11 cellular contexts compared by ENCODE assay signal in the genomic region with DNA sequence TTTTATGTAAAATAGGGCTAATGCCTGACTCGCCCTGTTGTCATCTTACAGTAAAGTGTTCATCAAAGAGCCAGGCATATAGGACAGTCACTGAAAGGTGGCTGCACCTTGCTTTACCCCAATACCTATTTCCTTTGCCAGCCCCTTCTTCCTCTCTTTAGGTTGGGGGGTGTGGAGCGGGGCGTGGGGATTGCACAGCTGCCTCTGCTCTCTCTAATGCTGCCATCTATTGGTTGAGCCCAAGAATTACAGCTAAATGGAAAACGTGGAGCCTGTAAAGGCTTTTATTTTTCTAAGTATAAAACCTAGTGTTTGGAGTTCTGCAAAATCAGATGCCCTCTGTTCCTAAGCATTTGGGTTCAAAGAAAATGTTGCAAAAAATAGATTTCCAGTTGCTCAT. TPM values are rescaled to one million over a fixed set of nuclear protein-coding genes. Genes with fewer than 3 reads are reported as not detected.
DNase-seq lines count a peak whose midpoint lies in the region; FAIRE-seq and TF ChIP-seq lines count a peak whose summit lies in the region.
"Had no signal": no experiment of that assay in that cellular context is flagged by ENCODE, and none has a peak within 500 bp of the region (broad histone marks: within the 10 kb centered on the region; RNA-seq: fewer than 3 reads in every experiment).

No MANE protein-coding gene starts in this region.

- peak; percentile 24 for FAIRE-seq in H1 (lab: Jason Lieb, UNC)

- H3K18ac ChIP-seq in H1 (ENCODE audit: extremely low read depth, low read length), result no peak overlapping the region

- H3K9ac ChIP-seq in H1 (replicated peaks in 1 of 4; ENCODE audit: extremely low read depth in 1 of 4, low read depth in 3 of 4, low read length in 3 of 4), result no peak overlapping the region
- H3K9ac ChIP-seq: BLaER1 had no signal

- no peaks in the 10 kb centered on the region for H3K36me3 ChIP-seq in H1 (ENCODE audit: control insufficient read depth in 2 of 4, insufficient read depth in 4 of 4, low read length in 3 of 4)
- peaks cover 6% of the 10 kb centered on the region for H3K36me3 ChIP-seq in osteoblast (ENCODE audit: insufficient read depth, low read length)

- no peak overlapping the region for H2BK12ac ChIP-seq in H1 (ENCODE audit: low read depth, low read length)

- H3K9me3 ChIP-seq in H1 (ENCODE audit: insufficient read depth in 2 of 2, low read depth in 1 of 2, low read length in 1 of 2) (no peaks in the 10 kb centered on the region), osteoblast (ENCODE audit: low read depth, low read length) (no peaks in the 10 kb centered on the region)
- H3K9me3 ChIP-seq: BLaER1 had no signal

- CTCF ChIA-PET in H1 (lab: Charles Lee; ENCODE audit: partially characterized antibody) (interaction anchor here (0.5 to 2.1 kb wide), 15 partner anchors 9 to 399 kb away, joined by 3 to 10 read pairs (median 4); no protein-coding TSS in a partner anchor), GM10248 (lab: Yijun Ruan, JAX) (interaction anchor here (1.0 to 1.4 kb wide), 7 partner anchors 10 to 111 kb away, joined by 3 to 4 read pairs (median 3); no protein-coding TSS in a partner anchor)

- no peak overlapping the region for H2AK5ac ChIP-seq in H1 (ENCODE audit: low read depth, low read length)

- H4K20me1 ChIP-seq in H1 (replicated peaks in 1 of 2; ENCODE audit: control insufficient read depth in 1 of 2, insufficient read depth in 2 of 2, low read length in 2 of 2), result no peaks in the 10 kb centered on the region
- no peaks in the 10 kb centered on the region for H4K20me1 ChIP-seq in osteoblast (ENCODE audit: insufficient read depth, low read length)

- H3K23ac ChIP-seq in H1 (ENCODE audit: insufficient read length), result no peak overlapping the region

- no peaks in the 10 kb centered on the region for H3K79me2 ChIP-seq in H1 (ENCODE audit: control insufficient read depth in 1 of 2, insufficient read depth in 2 of 2, low read length in 2 of 2)
- no peaks in the 10 kb centered on the region for H3K79me2 ChIP-seq in osteoblast (ENCODE audit: insufficient read depth, low read length)

- 61% methylated on average over 4 of the region's 4 CpGs; no CpG with 5 or more reads in 1 of the 2 experiments for WGBS in H1 (ENCODE audit: extremely low coverage in 1 of 2, insufficient coverage in 1 of 2, insufficient read length in 1 of 2, insufficient replicate concordance in 2 of 2, low coverage in 1 of 2, low lambda C conversion rate in 2 of 2, missing lambda C conversion rate in 1 of 2), 2 experiments

- no peak for TF ChIP-seq POLR2A in H1 (IDR thresholded peaks at IDR 0.05; ENCODE audit: control extremely low read depth in 1 of 2, low read depth in 2 of 2, low read length in 2 of 2)

- no peak overlapping the region for H2BK20ac ChIP-seq in H1 (ENCODE audit: low read length)

- no peaks in the 10 kb centered on the region for H3K23me2 ChIP-seq in H1 (ENCODE audit: low read depth, low read length)

- H4K8ac ChIP-seq in H1 (ENCODE audit: extremely low read depth, insufficient read depth, low read length), result no peak overlapping the region

- H2BK120ac ChIP-seq in H1 (replicated peaks; ENCODE audit: low read depth, low read length), result no peak overlapping the region

- no peak overlapping the region for H4K5ac ChIP-seq in H1 (ENCODE audit: insufficient read length, low read depth, low read length)

- DNase-seq in NCI-H510A treated with DMSO at 0.1 percent for 48 hours (lab: John Stamatoyannopoulos, UW), result peak; percentile 0
- no peak for DNase-seq in NCI-H510A (lab: John Stamatoyannopoulos, UW)
- no peak for DNase-seq in LNCaP clone FGC (ENCODE audit: low read depth)
- no peak for DNase-seq in H1 (ENCODE audit: low read depth in 1 of 2, low spot score in 2 of 2)
- peak; percentile 36 for DNase-seq in osteoblast (ENCODE audit: insufficient read length, low spot score, missing footprints)
- DNase-seq in GM10248 (ENCODE audit: extremely low spot score), result no peak
- DNase-seq in mucosa of gallbladder (ENCODE audit: low spot score), result no peak
- DNase-seq in NCI-H1105 treated with DMSO at 0.1 percent for 48 hours (lab: John Stamatoyannopoulos, UW), result no peak
- DNase-seq: NCI-H526 treated with DMSO at 0.1 percent for 48 hours; stimulated activated CD4-positive, alpha-beta T cell treated with anti-CD3 and anti-CD28 coated beads, Interleukin-4, amount 100 ng/mL, for 1 hour had no signal

- H3K4me3 ChIP-seq in LNCaP clone FGC (ENCODE audit: low read depth, low read length), result no peak overlapping the region
- H3K4me3 ChIP-seq in H1 (ENCODE audit: extremely low read depth in 1 of 4, insufficient read depth in 2 of 4, low read depth in 3 of 4, low read length in 4 of 4), result no peak overlapping the region
- H3K4me3 ChIP-seq in osteoblast (ENCODE audit: insufficient read depth, low read length), result no peak overlapping the region
- H3K4me3 ChIP-seq: BLaER1 had no signal

- H2BK5ac ChIP-seq in H1 (ENCODE audit: low read depth, low read length), result no peak overlapping the region

- H2BK15ac ChIP-seq in H1 (ENCODE audit: low read length), result no peak overlapping the region

- H3K4me1 ChIP-seq in H1 (replicated peaks in 1 of 4; ENCODE audit: control insufficient read depth in 3 of 4, insufficient read depth in 4 of 4, low read length in 3 of 4) (no peaks in the 10 kb centered on the region), osteoblast (ENCODE audit: insufficient read depth, low read length) (no peaks in the 10 kb centered on the region)
- H3K4me1 ChIP-seq: BLaER1 had no signal

- no peaks in the 10 kb centered on the region for H3K79me1 ChIP-seq in H1 (ENCODE audit: low read depth, low read length)

- H3K4me2 ChIP-seq in H1 (ENCODE audit: insufficient read depth in 1 of 2, low read depth in 2 of 2, low read length in 2 of 2) (no peak overlapping the region), osteoblast (ENCODE audit: insufficient read depth, low read length) (no peak overlapping the region)
- H3K4me2 ChIP-seq: BLaER1 had no signal

- no peak overlapping the region for H3K27ac ChIP-seq in H1 (ENCODE audit: low read depth, low read length)
- no peak overlapping the region for H3K27ac ChIP-seq in osteoblast (ENCODE audit: low read depth, low read length)
- H3K27ac ChIP-seq: BLaER1 had no signal

- TF ChIP-seq RAD21 in H1 (IDR thresholded peaks at IDR 0.05 in 1 of 2, conservative IDR thresholded peaks at IDR 0.05 in 1 of 2; ENCODE audit: low read depth in 2 of 2, low read length in 2 of 2), result peak; percentile 53 to 66

- TF ChIP-seq CTCF in LNCaP clone FGC (IDR thresholded peaks at IDR 0.05; ENCODE audit: control insufficient read depth, extremely low read depth, insufficient read depth) (peak; percentile 55), H1 (IDR thresholded peaks at IDR 0.05; ENCODE audit: control extremely low read depth in 1 of 3, insufficient read depth in 1 of 3, low read depth in 1 of 3, low read length in 3 of 3) (peak; percentile 20 to 49 (median 34); a peak in 3 of 4 replicates), osteoblast (IDR thresholded peaks at IDR 0.05; ENCODE audit: extremely low read depth, low read depth, low read length) (peak; percentile 64), GM10248 (IDR thresholded peaks at IDR 0.05; ENCODE audit: control extremely low read depth, extremely low read depth, low read depth, missing control alignments) (no peak)

- H3K27me3 ChIP-seq in H1 (replicated peaks in 1 of 4; ENCODE audit: control insufficient read depth in 3 of 4, extremely low read depth in 1 of 4, insufficient read depth in 3 of 4, low read length in 3 of 4), result no peaks in the 10 kb centered on the region
- H3K27me3 ChIP-seq in osteoblast (ENCODE audit: insufficient read depth, low read length), result peaks cover 4% of the 10 kb centered on the region

- H4K91ac ChIP-seq in H1 (replicated peaks; ENCODE audit: insufficient read length, low read length), result no peak overlapping the region

- no peak overlapping the region for H3K14ac ChIP-seq in H1 (ENCODE audit: insufficient read length)

- no peak overlapping the region for H3K4ac ChIP-seq in H1 (replicated peaks; ENCODE audit: insufficient read length, low read depth, low read length)

- POLR2A ChIA-PET in H1 (lab: Charles Lee; ENCODE audit: partially characterized antibody), result interaction anchor here (0.8 to 1.1 kb wide), 2 partner anchors 13 to 18 kb away, joined by 3 read pairs; no protein-coding TSS in a partner anchor
- POLR2A ChIA-PET in GM10248 (lab: Yijun Ruan, JAX), result no interaction called here

- TF ChIP-seq EP300 in H1 (IDR thresholded peaks at IDR 0.05; ENCODE audit: borderline replicate concordance in 1 of 2, low read depth in 2 of 2, low read length in 2 of 2), result no peak

- no peak overlapping the region for H2AFZ ChIP-seq in H1 (ENCODE audit: low read length)
- H2AFZ ChIP-seq in osteoblast (ENCODE audit: low read length), result no peak overlapping the region

- H3K56ac ChIP-seq in H1 (replicated peaks; ENCODE audit: insufficient read length, low read depth, low read length), result no peak overlapping the region

TF ChIP-seq in H1, 55 proteins besides CTCF, POLR2A, EP300 and RAD21 (continues in another document):
- TF ChIP-seq EGR1 (IDR thresholded peaks at IDR 0.05; ENCODE audit: borderline replicate concordance, low read depth, low read length), result no peak
- TF ChIP-seq NANOG (IDR thresholded peaks at IDR 0.05; ENCODE audit: insufficient read depth, low read depth, low read length, poor library complexity, severe bottlenecking), result no peak

RNA-seq across cellular contexts. Expression of a gene that starts 47.7 kb away (rescaled TPM):
- total RNA-seq in H1 (2021; fragmentation: NEBNext Ultra II Directional; extraction: Animal tissue kit (Norgen Biotek cat#: 25700)), result 2.0 and 2.2 TPM in 2 replicates
- polyA plus RNA-seq in H1 (2011; rRNA removed), result 1.1 and 1.2 TPM in 2 replicates
- polyA plus RNA-seq in H1 (2011; cell fraction: cytosol; rRNA removed), result 1.3 TPM
- polyA plus RNA-seq in H1 (2011; cell fraction: nucleus; rRNA removed), result 0.63 TPM
- 1.5 to 2.4 TPM (median 1.7 TPM) in 4 replicates for polyA plus RNA-seq in H1 (2012, experiment 1 of 2)
- 0.34 TPM for polyA plus RNA-seq in H1 (2012, experiment 2 of 2)
- 2.6 TPM for polyA plus RNA-seq in H1 (2013, experiment 1 of 2)
- 2.9 TPM for polyA plus RNA-seq in H1 (2013, experiment 2 of 2)
- polyA minus RNA-seq in H1 (2011; rRNA and poly(A)+ RNA removed), result 2.0 and 2.8 TPM in 2 replicates
- not detected for polyA minus RNA-seq in H1 (2011; cell fraction: cytosol; rRNA and poly(A)+ RNA removed)
- 1.2 TPM for polyA minus RNA-seq in H1 (2011; cell fraction: nucleus; rRNA and poly(A)+ RNA removed)
- total RNA-seq in osteoblast (6.9 and 9.1 TPM in 2 replicates), mucosa of gallbladder (11.2 TPM)

RNA-seq across cellular contexts. Expression of a gene that starts 48.0 kb away (rescaled TPM):
- total RNA-seq in H1 (2021; fragmentation: NEBNext Ultra II Directional; extraction: Animal tissue kit (Norgen Biotek cat#: 25700)), result 46.6 and 49.9 TPM in 2 replicates
- polyA plus RNA-seq in H1 (2011; rRNA removed), result 37.5 and 79.9 TPM in 2 replicates
- 71.3 TPM for polyA plus RNA-seq in H1 (2011; cell fraction: cytosol; rRNA removed)
- 11.0 TPM for polyA plus RNA-seq in H1 (2011; cell fraction: nucleus; rRNA removed)
- polyA plus RNA-seq in H1 (2012, experiment 1 of 2), result 51.9 to 59.4 TPM (median 53.8 TPM) in 4 replicates
- polyA plus RNA-seq in H1 (2012, experiment 2 of 2), result 8.3 TPM
- 30.3 TPM for polyA plus RNA-seq in H1 (2013, experiment 1 of 2)
- polyA plus RNA-seq in H1 (2013, experiment 2 of 2), result 30.1 TPM
- polyA minus RNA-seq in H1 (2011; rRNA and poly(A)+ RNA removed), result 24.7 and 25.1 TPM in 2 replicates
- polyA minus RNA-seq in H1 (2011; cell fraction: cytosol; rRNA and poly(A)+ RNA removed), result 14.6 TPM
- polyA minus RNA-seq in H1 (2011; cell fraction: nucleus; rRNA and poly(A)+ RNA removed), result 10.7 TPM
- total RNA-seq in osteoblast (54.8 and 60.8 TPM in 2 replicates), mucosa of gallbladder (41.2 TPM)

Comparison
In these comparisons a context has a peak if more than half of its experiments do, and no peak if none do; other contexts are left out.
1. DNase-seq: peak in NCI-H510A treated with DMSO at 0.1 percent for 48 hours (single experiment) and osteoblast (single experiment); none in NCI-H510A (single experiment), LNCaP clone FGC (single experiment), H1 (0 of 2), GM10248 (single experiment), mucosa of gallbladder (single experiment) and NCI-H1105 treated with DMSO at 0.1 percent for 48 hours (single experiment).